In genomic region chr1:39238476-39238875, GRCh38 we compare ENCODE assay signal across 11 cellular contexts. TPM values are rescaled to one million over a fixed set of nuclear protein-coding genes. Genes with fewer than 3 reads are reported as not detected.
A peak's percentile ranks its signal among the peaks of the same experiment; 100 is the strongest.
DNase-seq lines count a peak whose midpoint lies in the region; TF ChIP-seq lines count a peak whose summit lies in the region.
"Had no signal": no experiment of that assay in that cellular context is flagged by ENCODE, and none has a peak within 500 bp of the region (broad histone marks: within the 10 kb centered on the region; RNA-seq: fewer than 3 reads in every experiment).

No MANE protein-coding gene starts in this region.

- H3K9me3 ChIP-seq in right atrium auricular region = no peaks in the 10 kb centered on the region

- no peak for TF ChIP-seq CTCF in astrocyte of the spinal cord (IDR thresholded peaks at IDR 0.05; ENCODE audit: low read depth, low read length)
- no peak for TF ChIP-seq CTCF in right atrium auricular region (IDR thresholded peaks at IDR 0.05)

- H3K9me3 Mint-ChIP-seq in activated CD4-positive, alpha-beta T cell treated with anti-CD3 and anti-CD28 coated beads, Interleukin-2, amount 10 ng/mL, durations not matched to agents 24 days and 14 days = no peaks in the 10 kb centered on the region

- peak overlapping the region; percentile 69 to 70 for H3K27ac ChIP-seq in right atrium auricular region
- H3K27ac ChIP-seq: BLaER1 had no signal

- DNase-seq in activated CD4-positive, alpha-beta T cell treated with anti-CD3 and anti-CD28 coated beads, Interleukin-2, amount 10 ng/mL, durations not matched to agents 24 days and 14 days = no peak
- no peak for DNase-seq in activated CD4-positive, alpha-beta T cell treated with anti-CD3 and anti-CD28 coated beads for 48 hours
- DNase-seq in astrocyte of the spinal cord (ENCODE audit: low read depth, low spot score) (peak; percentile 78), right atrium auricular region (ENCODE audit: low spot score) (no peak), stromal cell of bone marrow (ENCODE audit: low read depth) (peak; percentile 51), NOMO-1 treated with DMSO at 0.1 percent for 48 hours (lab: John Stamatoyannopoulos, UW; ENCODE audit: unreplicated experiment) (no peak), NCI-H1436 (lab: John Stamatoyannopoulos, UW) (no peak), GF-D8 (lab: John Stamatoyannopoulos, UW) (no peak)
- DNase-seq: H7, NCI-H1417 treated with DMSO at 0.1 percent for 48 hours had no signal

- H3K4me1 ChIP-seq in right atrium auricular region = peaks cover 0 to 37% of the 10 kb centered on the region in 2 donors

- H3K27me3 Mint-ChIP-seq in activated CD4-positive, alpha-beta T cell treated with anti-CD3 and anti-CD28 coated beads, Interleukin-2, amount 10 ng/mL, durations not matched to agents 24 days and 14 days = no peaks in the 10 kb centered on the region

- H3K4me3 ChIP-seq in astrocyte of the spinal cord (ENCODE audit: low read depth, low read length) = no peak overlapping the region
- H3K4me3 ChIP-seq in right atrium auricular region = no peak overlapping the region
- H3K4me3 ChIP-seq: BLaER1 had no signal

- in situ Hi-C loops in astrocyte of the spinal cord (cut with HindIII; ENCODE audit: low sequenced_read_pairs) = no loop called here

- H3K36me3 Mint-ChIP-seq in activated CD4-positive, alpha-beta T cell treated with anti-CD3 and anti-CD28 coated beads, Interleukin-2, amount 10 ng/mL, durations not matched to agents 24 days and 14 days (ENCODE audit: low read depth) = peaks cover 32% of the 10 kb centered on the region

- H3K4me3 Mint-ChIP-seq in activated CD4-positive, alpha-beta T cell treated with anti-CD3 and anti-CD28 coated beads, Interleukin-2, amount 10 ng/mL, durations not matched to agents 24 days and 14 days = no peak overlapping the region

- peaks cover 3% of the 10 kb centered on the region for H3K36me3 ChIP-seq in right atrium auricular region

- H3K27ac Mint-ChIP-seq in activated CD4-positive, alpha-beta T cell treated with anti-CD3 and anti-CD28 coated beads, Interleukin-2, amount 10 ng/mL, durations not matched to agents 24 days and 14 days = peak overlapping the region; percentile 65

- H3K27me3 ChIP-seq in right atrium auricular region = no peaks in the 10 kb centered on the region
- H3K27me3 ChIP-seq: BLaER1 had no signal

- H3K4me1 Mint-ChIP-seq in activated CD4-positive, alpha-beta T cell treated with anti-CD3 and anti-CD28 coated beads, Interleukin-2, amount 10 ng/mL, durations not matched to agents 24 days and 14 days = peaks cover 26% of the 10 kb centered on the region

- intact Hi-C loops in activated CD4-positive, alpha-beta T cell treated with anti-CD3 and anti-CD28 coated beads, Interleukin-2, amount 10 ng/mL, durations not matched to agents 24 days and 14 days (cut with micrococcal nuclease) = no loop called here

RNA-seq across cellular contexts. Expression of gene MACF1, which starts 34.0 kb away (rescaled TPM):
- 203 and 204 TPM in 2 replicates for total RNA-seq in activated CD4-positive, alpha-beta T cell treated with anti-CD3 and anti-CD28 coated beads, Interleukin-2, amount 10 ng/mL, durations not matched to agents 24 days and 14 days
- 100 to 1,000 TPM; 273 to 278 TPM for total RNA-seq in right atrium auricular region

Comparison
In these comparisons a context has a peak if more than half of its experiments do, and no peak if none do; other contexts are left out.
1. DNase-seq: peak in astrocyte of the spinal cord (single experiment) and stromal cell of bone marrow (single experiment); none in activated CD4-positive, alpha-beta T cell treated with anti-CD3 and anti-CD28 coated beads, Interleukin-2, amount 10 ng/mL, durations not matched to agents 24 days and 14 days (single experiment), activated CD4-positive, alpha-beta T cell treated with anti-CD3 and anti-CD28 coated beads for 48 hours (single experiment), right atrium auricular region (single experiment), NOMO-1 treated with DMSO at 0.1 percent for 48 hours (single experiment), NCI-H1436 (single experiment) and GF-D8 (single experiment).